ENCODE assay signal across 17 cellular contexts in the genomic region with DNA sequence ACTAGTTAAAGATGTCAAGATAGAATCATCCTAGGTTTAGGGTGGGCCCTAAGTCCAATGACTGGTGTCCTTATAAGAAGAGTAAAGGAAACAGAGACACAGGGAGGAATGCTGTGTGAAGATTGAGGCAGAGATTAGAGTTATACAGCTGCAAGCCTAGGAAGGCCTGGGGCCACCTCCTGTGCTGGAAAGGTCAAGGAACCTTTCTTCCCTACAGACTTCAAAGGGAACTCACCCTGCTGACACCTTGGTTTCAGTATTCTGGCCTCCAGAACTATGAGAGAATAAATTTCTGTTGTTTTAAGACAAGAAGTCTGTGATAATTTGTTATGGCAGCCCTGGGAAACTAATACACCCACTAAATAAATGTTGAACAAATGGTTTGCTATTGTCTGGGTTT.
DNase-seq lines count a peak whose midpoint lies in the region; FAIRE-seq and TF ChIP-seq lines count a peak whose summit lies in the region.
"Had no signal": no experiment of that assay in that cellular context is flagged by ENCODE, and none has a peak within 500 bp of the region (broad histone marks: within the 10 kb centered on the region; RNA-seq: fewer than 3 reads in every experiment).

No MANE protein-coding gene starts in this region.

- H3K27me3 Mint-ChIP-seq in Caco-2 (ENCODE audit: insufficient read depth, unreplicated experiment) (no peaks in the 10 kb centered on the region), nephron (ENCODE audit: low read depth) (no peaks in the 10 kb centered on the region)
- H3K27me3 Mint-ChIP-seq: CD4-positive, alpha-beta T cell had no signal

- DNase-seq in Caco-2 (peak; percentile 46 to 72), M059J (ENCODE audit: low read depth) (peak; percentile 70), choroid plexus epithelial cell (ENCODE audit: low read depth) (peak; percentile 22), left ventricle myocardium inferior (no peak), HTR-8/SVneo (ENCODE audit: insufficient read length, low spot score) (no peak), dedifferentiated amniotic fluid mesenchymal stem cell (ENCODE audit: extremely low spot score) (no peak), vagina (ENCODE audit: extremely low spot score in 2 of 2) (no peak)
- DNase-seq: CD4-positive, alpha-beta T cell; GM23248; NCI-H1092; NCI-H146; SHP77 treated with DMSO at 0.1 percent for 48 hours; SK-N-SH had no signal

- H3K27me3 ChIP-seq in Caco-2 (replicated peaks; ENCODE audit: control insufficient read depth, insufficient read depth, low read length) = no peaks in the 10 kb centered on the region
- H3K27me3 ChIP-seq in left ventricle myocardium inferior (ENCODE audit: low read depth) = no peaks in the 10 kb centered on the region
- H3K27me3 ChIP-seq in vagina = no peaks in the 10 kb centered on the region

- H3K4me1 ChIP-seq in Caco-2 (peaks cover 74% of the 10 kb centered on the region), left ventricle myocardium inferior (peaks cover 12% of the 10 kb centered on the region), vagina (peaks cover 49% of the 10 kb centered on the region)

- intact Hi-C loops in Caco-2 (cut with micrococcal nuclease; ENCODE audit: unreplicated experiment) (no loop called here), left ventricle myocardium inferior (cut with micrococcal nuclease) (no loop called here), vagina (cut with DNase I) (loop anchor here (5.0 kb wide), 1 partner anchor 1015 kb away; no protein-coding TSS in a partner anchor)

- H3K27ac ChIP-seq in left ventricle myocardium inferior (replicated peaks) (no peak overlapping the region), vagina (no peak overlapping the region)
- H3K27ac ChIP-seq: GM23248 had no signal

- H3K9me3 Mint-ChIP-seq in Caco-2 (ENCODE audit: unreplicated experiment) (no peaks in the 10 kb centered on the region), nephron (no peaks in the 10 kb centered on the region)
- H3K9me3 Mint-ChIP-seq: CD4-positive, alpha-beta T cell had no signal

- H3K4me3 ChIP-seq in Caco-2 (ENCODE audit: low read depth, low read length) (no peak overlapping the region), choroid plexus epithelial cell (ENCODE audit: low read depth, low read length) (no peak overlapping the region), left ventricle myocardium inferior (no peak overlapping the region), vagina (no peak overlapping the region)
- H3K4me3 ChIP-seq: GM12878, GM23248, HAP-1 had no signal

- no peak for TF ChIP-seq POLR2A in vagina (IDR thresholded peaks at IDR 0.05)

- POLR2A ChIA-PET in Caco-2 (lab: Charles Lee) = no interaction called here

- TF ChIP-seq CTCF in Caco-2 (IDR thresholded peaks at IDR 0.05; ENCODE audit: insufficient read depth in 1 of 2, low read depth in 1 of 2, low read length in 1 of 2, severe bottlenecking in 1 of 2, unreplicated experiment in 1 of 2) = no peak
- TF ChIP-seq CTCF in choroid plexus epithelial cell (conservative IDR thresholded peaks at IDR 0.05; ENCODE audit: low read depth, low read length) = no peak
- TF ChIP-seq CTCF in nephron (IDR thresholded peaks at IDR 0.05; ENCODE audit: unreplicated experiment in 3 of 3) = no peak
- TF ChIP-seq CTCF in left ventricle myocardium inferior (IDR thresholded peaks at IDR 0.05; ENCODE audit: borderline replicate concordance) = no peak
- TF ChIP-seq CTCF in vagina (IDR thresholded peaks at IDR 0.05) = no peak

- CTCF ChIA-PET in Caco-2 (lab: Charles Lee) = no interaction called here

- BruUV-seq in Caco-2 (replicated peaks; lab: Mats Ljungman, UMichigan) = no TSS peak

- FAIRE-seq in HTR-8/SVneo (lab: Jason Lieb, UNC) = no peak
- FAIRE-seq: GM12878, GM19239 had no signal

- peaks cover 51% of the 10 kb centered on the region for H3K4me1 Mint-ChIP-seq in Caco-2 (ENCODE audit: low read depth, unreplicated experiment)
- peaks cover 76% of the 10 kb centered on the region for H3K4me1 Mint-ChIP-seq in nephron

- no peaks in the 10 kb centered on the region for H3K9me3 ChIP-seq in Caco-2
- H3K9me3 ChIP-seq in left ventricle myocardium inferior (replicated peaks) = no peaks in the 10 kb centered on the region
- H3K9me3 ChIP-seq in vagina = no peaks in the 10 kb centered on the region
- H3K9me3 ChIP-seq: HAP-1, SK-N-SH had no signal

- H3K36me3 Mint-ChIP-seq in Caco-2 (ENCODE audit: insufficient read depth, unreplicated experiment) (no peaks in the 10 kb centered on the region), nephron (ENCODE audit: low read depth) (no peaks in the 10 kb centered on the region)

- H3K36me3 ChIP-seq in Caco-2 (ENCODE audit: control insufficient read depth, insufficient read depth, low read length) (no peaks in the 10 kb centered on the region), left ventricle myocardium inferior (no peaks in the 10 kb centered on the region), vagina (no peaks in the 10 kb centered on the region)
- H3K36me3 ChIP-seq: HAP-1 had no signal

- no peak overlapping the region for H3K4me3 Mint-ChIP-seq in Caco-2 (ENCODE audit: unreplicated experiment)
- no peak overlapping the region for H3K4me3 Mint-ChIP-seq in nephron
- H3K4me3 Mint-ChIP-seq: CD4-positive, alpha-beta T cell had no signal

- H3K27ac Mint-ChIP-seq in Caco-2 (ENCODE audit: unreplicated experiment) (no peak overlapping the region), nephron (peak overlapping the region; percentile 98 to 99 (median 99))
- H3K27ac Mint-ChIP-seq: CD4-positive, alpha-beta T cell had no signal

Comparison
In these comparisons a context has a peak if more than half of its experiments do, and no peak if none do; other contexts are left out.
1. DNase-seq: peak in Caco-2 (2 of 2), M059J (single experiment) and choroid plexus epithelial cell (single experiment); none in left ventricle myocardium inferior (single experiment), HTR-8/SVneo (single experiment), dedifferentiated amniotic fluid mesenchymal stem cell (single experiment) and vagina (0 of 2).